Comparison of ENCODE assay signal across 21 cellular contexts in genomic region chr22:48456449-48456848, GRCh38.
DNase-seq lines count a peak whose midpoint lies in the region; ATAC-seq and TF ChIP-seq lines count a peak whose summit lies in the region.
"Had no signal": no experiment of that assay in that cellular context is flagged by ENCODE, and none has a peak within 500 bp of the region (broad histone marks: within the 10 kb centered on the region; RNA-seq: fewer than 3 reads in every experiment).

No MANE protein-coding gene starts in this region.

- H3K27me3 ChIP-seq in WERI-Rb-1 (ENCODE audit: insufficient read depth, low read depth, severe bottlenecking) (no peaks in the 10 kb centered on the region), lower lobe of right lung (ENCODE audit: low read depth) (no peaks in the 10 kb centered on the region), skeletal muscle tissue (ENCODE audit: control insufficient read depth in 3 of 3, insufficient read depth in 3 of 3, low read length in 3 of 3) (peaks cover 0 to 9% (median 4%) of the 10 kb centered on the region in 3 donors), adrenal gland (no peaks in the 10 kb centered on the region)

- H3K27ac ChIP-seq in WERI-Rb-1 (no peak overlapping the region; the same call in 1 of the 2 replicates), lower lobe of right lung (no peak overlapping the region), skeletal muscle tissue (ENCODE audit: low read depth, low read length) (peak overlapping the region; percentile 32), adrenal gland (no peak overlapping the region)
- H3K27ac ChIP-seq: BLaER1 treated with 17β-estradiol and CSF1 and Interleukin-3, amounts not matched to agents 10 nM and 100 nM; KMS-11 had no signal

- H3K9me3 Mint-ChIP-seq in naive thymus-derived CD8-positive, alpha-beta T cell, result peaks cover 0 to 1% (median 0%) of the 10 kb centered on the region in 9 donors
- H3K9me3 Mint-ChIP-seq: CD4-positive, alpha-beta memory T cell had no signal

- no peak for TF ChIP-seq CTCF in WERI-Rb-1 (IDR thresholded peaks at IDR 0.05; ENCODE audit: low read depth, low read length)
- no peak for TF ChIP-seq CTCF in lower lobe of right lung (IDR thresholded peaks at IDR 0.05)
- TF ChIP-seq CTCF in adrenal gland (IDR thresholded peaks at IDR 0.05), result no peak

- H3K9me3 ChIP-seq in WERI-Rb-1 (ENCODE audit: severe bottlenecking) (no peaks in the 10 kb centered on the region), lower lobe of right lung (no peaks in the 10 kb centered on the region), skeletal muscle tissue (ENCODE audit: control insufficient read depth in 3 of 3, low read length in 3 of 3) (no peaks in the 10 kb centered on the region), adrenal gland (replicated peaks in 1 of 3) (no peaks in the 10 kb centered on the region)
- H3K9me3 ChIP-seq: BLaER1 treated with 17β-estradiol and CSF1 and Interleukin-3, amounts not matched to agents 10 nM and 100 nM; Caco-2 had no signal

- intact Hi-C loops in lower lobe of right lung (cut with DNase I), result no loop called here
- intact Hi-C loops in adrenal gland (cut with DNase I), result no loop called here

- 86 to 93% (median 92%) methylated on average over 7 to 8 of the region's 8 CpGs for WGBS in adrenal gland, 4 donors

- in situ Hi-C loops in G401 (cut with HindIII; ENCODE audit: low sequenced_read_pairs), result no loop called here

- TF ChIP-seq POLR2A in adrenal gland (IDR thresholded peaks at IDR 0.05), result no peak

- no peaks in the 10 kb centered on the region for H3K36me3 Mint-ChIP-seq in naive thymus-derived CD8-positive, alpha-beta T cell
- H3K36me3 Mint-ChIP-seq: CD4-positive, alpha-beta memory T cell had no signal

- H3K36me3 ChIP-seq in WERI-Rb-1 (no peaks in the 10 kb centered on the region), lower lobe of right lung (no peaks in the 10 kb centered on the region), skeletal muscle tissue (ENCODE audit: control insufficient read depth in 3 of 3, insufficient read depth in 3 of 3, low read length in 3 of 3) (no peaks in the 10 kb centered on the region), adrenal gland (replicated peaks in 1 of 2) (no peaks in the 10 kb centered on the region)
- H3K36me3 ChIP-seq: BLaER1 treated with 17β-estradiol and CSF1 and Interleukin-3, amounts not matched to agents 10 nM and 100 nM had no signal

- peak; percentile 61 for DNase-seq in G401 (ENCODE audit: low spot score)
- DNase-seq in WERI-Rb-1, result peak; percentile 12
- peak; percentile 3 for DNase-seq in lower lobe of right lung
- DNase-seq in adrenal gland, result no peak
- no peak for DNase-seq in DMS153 treated with DMSO at 0.1 percent for 48 hours (lab: John Stamatoyannopoulos, UW; ENCODE audit: unreplicated experiment)
- DNase-seq in naive thymus-derived CD8-positive, alpha-beta T cell, result no peak
- DNase-seq: Caco-2; CD4-positive, alpha-beta memory T cell; DMS 273 treated with DMSO at 0.1 percent for 48 hours; DND-41; GOT3; HCEC 1CT; NCI-H1105; NCI-H1694; NCI-H2081 treated with DMSO at 0.1 percent for 48 hours; NCI-H2171 treated with DMSO at 0.1 percent for 48 hours; NCI-H446; NCI-H526 had no signal

- POLR2A ChIA-PET in naive thymus-derived CD8-positive, alpha-beta T cell (lab: Charles Lee), result no interaction called here

- H3K27me3 Mint-ChIP-seq in naive thymus-derived CD8-positive, alpha-beta T cell, result peaks cover 0 to 13% (median 4%) of the 10 kb centered on the region in 5 donors

- no peaks in the 10 kb centered on the region for H3K4me1 Mint-ChIP-seq in naive thymus-derived CD8-positive, alpha-beta T cell
- H3K4me1 Mint-ChIP-seq: CD4-positive, alpha-beta memory T cell had no signal

- H3K4me3 ChIP-seq in WERI-Rb-1 (ENCODE audit: low read depth, low read length) (no peak overlapping the region), lower lobe of right lung (no peak overlapping the region), skeletal muscle tissue (ENCODE audit: low read length in 3 of 3) (no peak overlapping the region), adrenal gland (no peak overlapping the region)
- H3K4me3 ChIP-seq: BLaER1 treated with 17β-estradiol and CSF1 and Interleukin-3, amounts not matched to agents 10 nM and 100 nM had no signal

- H3K27ac Mint-ChIP-seq in naive thymus-derived CD8-positive, alpha-beta T cell, result no peak overlapping the region
- H3K27ac Mint-ChIP-seq: CD4-positive, alpha-beta memory T cell had no signal

- ATAC-seq in lower lobe of right lung, result no peak
- no peak for ATAC-seq in naive thymus-derived CD8-positive, alpha-beta T cell

- H3K9ac ChIP-seq in skeletal muscle tissue (ENCODE audit: low read depth in 1 of 3, low read length in 3 of 3), result no peak overlapping the region
- H3K9ac ChIP-seq: BLaER1 treated with 17β-estradiol and CSF1 and Interleukin-3, amounts not matched to agents 10 nM and 100 nM; KMS-11 had no signal

- no peak overlapping the region for H3K4me3 Mint-ChIP-seq in naive thymus-derived CD8-positive, alpha-beta T cell
- H3K4me3 Mint-ChIP-seq: CD4-positive, alpha-beta memory T cell had no signal

- no peaks in the 10 kb centered on the region for H3K4me1 ChIP-seq in lower lobe of right lung
- H3K4me1 ChIP-seq in skeletal muscle tissue (ENCODE audit: control insufficient read depth in 3 of 3, insufficient read depth in 3 of 3, low read length in 3 of 3), result peaks cover 3 to 19% (median 6%) of the 10 kb centered on the region in 3 donors
- no peaks in the 10 kb centered on the region for H3K4me1 ChIP-seq in adrenal gland (replicated peaks in 1 of 2)
- H3K4me1 ChIP-seq: Caco-2 had no signal

Comparison
In these comparisons a context has a peak if more than half of its experiments do, and no peak if none do; other contexts are left out.
1. DNase-seq: peak in G401 (single experiment), WERI-Rb-1 (single experiment) and lower lobe of right lung (single experiment); none in adrenal gland (0 of 7), DMS153 treated with DMSO at 0.1 percent for 48 hours (single experiment) and naive thymus-derived CD8-positive, alpha-beta T cell (0 of 10).